ENCODE assay signal across 17 cellular contexts in the genomic region with DNA sequence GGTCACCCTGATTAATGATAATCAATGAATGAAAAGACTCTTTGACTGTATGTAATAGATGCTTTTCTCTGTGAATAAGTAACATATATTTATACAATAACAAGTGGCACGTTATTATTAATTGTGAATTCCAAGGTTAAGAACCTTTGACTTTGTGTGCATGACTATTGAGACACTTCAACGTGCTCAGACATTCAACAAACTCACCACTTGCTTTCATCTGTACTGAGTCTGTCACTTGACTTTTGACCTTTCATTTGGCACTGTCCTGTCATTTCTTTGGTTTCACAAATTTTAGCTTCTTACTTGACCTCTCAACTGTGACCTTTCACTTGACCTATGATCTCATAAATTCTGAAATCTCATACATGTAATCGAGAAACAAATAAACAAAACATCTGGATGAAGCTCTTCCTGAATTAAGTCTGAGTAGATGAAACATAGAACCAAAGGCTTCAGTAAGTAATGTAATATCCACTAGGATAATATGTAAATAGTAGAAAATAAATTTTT.
"Had no signal": no experiment of that assay in that cellular context is flagged by ENCODE, and none has a peak within 500 bp of the region (broad histone marks: within the 10 kb centered on the region; RNA-seq: fewer than 3 reads in every experiment).

No MANE protein-coding gene starts in this region.

- H3K9me3 ChIP-seq: colonic mucosa, sigmoid colon, stomach had no signal

- H3K27ac ChIP-seq: colonic mucosa, hepatocyte, sigmoid colon, stomach had no signal

- H3K36me3 ChIP-seq: colonic mucosa, sigmoid colon, stomach had no signal

- H3K4me3 ChIP-seq: colonic mucosa, hepatocyte, sigmoid colon, stomach had no signal

- FAIRE-seq: kidney, small intestine had no signal

- DNase-seq: colonic mucosa; effector CD4-positive, alpha-beta T cell; foreskin melanocyte; head of caudate nucleus; kidney; left cardiac atrium; left ventricle myocardium superior; mammary epithelial cell; naive thymus-derived CD4-positive, alpha-beta T cell; nephron progenitor cell; sigmoid colon; small intestine; stimulated activated CD4-positive, alpha-beta T cell treated with anti-CD3 and anti-CD28 coated beads, Interleukin-12 subunit alpha, Interleukin-12 subunit beta, amount 100 ng/mL, for 4 hours; stimulated activated naive CD4-positive, alpha-beta T cell; stomach; trophoblast cell had no signal

- H3K4me1 ChIP-seq: colonic mucosa, sigmoid colon had no signal

- ATAC-seq: left cardiac atrium; left ventricle myocardium superior; naive thymus-derived CD4-positive, alpha-beta T cell had no signal

- H3K27me3 ChIP-seq: colonic mucosa, hepatocyte, sigmoid colon, stomach had no signal
